In genomic region chr9:70134360-70134759, GRCh38 we compare ENCODE assay signal across 16 cellular contexts.
"Had no signal": no experiment of that assay in that cellular context is flagged by ENCODE, and none has a peak within 500 bp of the region (broad histone marks: within the 10 kb centered on the region; RNA-seq: fewer than 3 reads in every experiment).

No MANE protein-coding gene starts in this region.

- H3K27me3 ChIP-seq: tibial nerve had no signal

- DNase-seq: activated CD4-positive, alpha-beta T cell treated with anti-CD3 and anti-CD28 coated beads, Interleukin-2, amount 10 ng/mL, durations not matched to agents 24 days and 14 days; activated CD8-positive, alpha-beta T cell treated with anti-CD3 and anti-CD28 coated beads, Interleukin-2, amount 10 ng/mL, durations not matched to agents 7 days and 5 days; activated naive CD4-positive, alpha-beta T cell treated with anti-CD3 and anti-CD28 coated beads, Interleukin-2, amount 10 ng/mL, durations not matched to agents 7 days and 5 days; activated naive CD8-positive, alpha-beta T cell treated with anti-CD3 and anti-CD28 coated beads, Interleukin-2, amount 50 U/mL, for 24 hours; activated T-cell treated with anti-CD3 and anti-CD28 coated beads, Interleukin-2, amount 50 U/mL, for 24 hours; effector memory CD8-positive, alpha-beta T cell; mesenchymal stem cell; nephron progenitor cell; occipital lobe; right cardiac atrium; stimulated activated CD4-positive, alpha-beta T cell treated with anti-CD3 and anti-CD28 coated beads, Interleukin-4, amount 100 ng/mL, for 4 hours; stimulated activated naive B cell treated with anti-CD40 and anti-IgM and Interleukin-4, amounts not matched to agents 10 μg/mL and 1 μg/mL and 100 μg/mL, for 72 hours; substantia nigra; T1000 had no signal

- H3K27ac ChIP-seq: tibial nerve had no signal

- ATAC-seq: activated CD8-positive, alpha-beta T cell treated with anti-CD3 and anti-CD28 coated beads, Interleukin-2, amount 10 ng/mL, durations not matched to agents 7 days and 5 days; activated naive CD8-positive, alpha-beta T cell treated with anti-CD3 and anti-CD28 coated beads, Interleukin-2, amount 50 U/mL, for 24 hours; effector memory CD8-positive, alpha-beta T cell; stimulated activated naive B cell treated with anti-CD40 and anti-IgM and Interleukin-4, amounts not matched to agents 10 μg/mL and 1 μg/mL and 100 μg/mL, for 72 hours had no signal

- H3K4me3 Mint-ChIP-seq: activated CD4-positive, alpha-beta T cell treated with anti-CD3 and anti-CD28 coated beads, Interleukin-2, amount 10 ng/mL, durations not matched to agents 24 days and 14 days; activated CD8-positive, alpha-beta T cell treated with anti-CD3 and anti-CD28 coated beads, Interleukin-2, amount 10 ng/mL, durations not matched to agents 7 days and 5 days; activated naive CD4-positive, alpha-beta T cell treated with anti-CD3 and anti-CD28 coated beads, Interleukin-2, amount 10 ng/mL, durations not matched to agents 7 days and 5 days; activated naive CD8-positive, alpha-beta T cell treated with anti-CD3 and anti-CD28 coated beads, Interleukin-2, amount 50 U/mL, for 24 hours; activated T-cell treated with anti-CD3 and anti-CD28 coated beads, Interleukin-2, amount 50 U/mL, for 24 hours; effector memory CD8-positive, alpha-beta T cell; nephron progenitor cell; stimulated activated naive B cell treated with anti-CD40 and anti-IgM and Interleukin-4, amounts not matched to agents 10 μg/mL and 1 μg/mL and 100 μg/mL, for 72 hours had no signal

- H3K36me3 Mint-ChIP-seq: activated naive CD4-positive, alpha-beta T cell treated with anti-CD3 and anti-CD28 coated beads, Interleukin-2, amount 10 ng/mL, durations not matched to agents 7 days and 5 days had no signal

- H3K27me3 Mint-ChIP-seq: activated naive CD8-positive, alpha-beta T cell treated with anti-CD3 and anti-CD28 coated beads, Interleukin-2, amount 50 U/mL, for 24 hours; activated T-cell treated with anti-CD3 and anti-CD28 coated beads, Interleukin-2, amount 50 U/mL, for 24 hours had no signal

- H3K4me3 ChIP-seq: tibial nerve had no signal

- H3K9me3 Mint-ChIP-seq: activated CD4-positive, alpha-beta T cell treated with anti-CD3 and anti-CD28 coated beads, Interleukin-2, amount 10 ng/mL, durations not matched to agents 24 days and 14 days; activated naive CD4-positive, alpha-beta T cell treated with anti-CD3 and anti-CD28 coated beads, Interleukin-2, amount 10 ng/mL, durations not matched to agents 7 days and 5 days; activated naive CD8-positive, alpha-beta T cell treated with anti-CD3 and anti-CD28 coated beads, Interleukin-2, amount 50 U/mL, for 24 hours; activated T-cell treated with anti-CD3 and anti-CD28 coated beads, Interleukin-2, amount 50 U/mL, for 24 hours; effector memory CD8-positive, alpha-beta T cell; nephron progenitor cell; stimulated activated naive B cell treated with anti-CD40 and anti-IgM and Interleukin-4, amounts not matched to agents 10 μg/mL and 1 μg/mL and 100 μg/mL, for 72 hours had no signal

- H3K9me3 ChIP-seq: tibial nerve had no signal

- H3K4me1 Mint-ChIP-seq: activated CD4-positive, alpha-beta T cell treated with anti-CD3 and anti-CD28 coated beads, Interleukin-2, amount 10 ng/mL, durations not matched to agents 24 days and 14 days; activated naive CD4-positive, alpha-beta T cell treated with anti-CD3 and anti-CD28 coated beads, Interleukin-2, amount 10 ng/mL, durations not matched to agents 7 days and 5 days; activated naive CD8-positive, alpha-beta T cell treated with anti-CD3 and anti-CD28 coated beads, Interleukin-2, amount 50 U/mL, for 24 hours; stimulated activated naive B cell treated with anti-CD40 and anti-IgM and Interleukin-4, amounts not matched to agents 10 μg/mL and 1 μg/mL and 100 μg/mL, for 72 hours had no signal

- H3K27ac Mint-ChIP-seq: activated CD4-positive, alpha-beta T cell treated with anti-CD3 and anti-CD28 coated beads, Interleukin-2, amount 10 ng/mL, durations not matched to agents 24 days and 14 days; activated CD8-positive, alpha-beta T cell treated with anti-CD3 and anti-CD28 coated beads, Interleukin-2, amount 10 ng/mL, durations not matched to agents 7 days and 5 days; activated naive CD4-positive, alpha-beta T cell treated with anti-CD3 and anti-CD28 coated beads, Interleukin-2, amount 10 ng/mL, durations not matched to agents 7 days and 5 days; activated naive CD8-positive, alpha-beta T cell treated with anti-CD3 and anti-CD28 coated beads, Interleukin-2, amount 50 U/mL, for 24 hours; activated T-cell treated with anti-CD3 and anti-CD28 coated beads, Interleukin-2, amount 50 U/mL, for 24 hours; effector memory CD8-positive, alpha-beta T cell; nephron progenitor cell; progenitor cell of endocrine pancreas; stimulated activated naive B cell treated with anti-CD40 and anti-IgM and Interleukin-4, amounts not matched to agents 10 μg/mL and 1 μg/mL and 100 μg/mL, for 72 hours had no signal
